Comparison of ENCODE assay signal across 15 cellular contexts in genomic region chr15:20594219-20594618, GRCh38. TPM values are rescaled to one million over a fixed set of nuclear protein-coding genes. Genes with fewer than 3 reads are reported as not detected.
"Had no signal": no experiment of that assay in that cellular context is flagged by ENCODE, and none has a peak within 500 bp of the region (broad histone marks: within the 10 kb centered on the region; RNA-seq: fewer than 3 reads in every experiment).

No MANE protein-coding gene starts in this region.

RNA-seq across cellular contexts. Expression of gene GOLGA6L6, which starts 52.6 kb away (rescaled TPM):
- total RNA-seq: activated CD4-positive, alpha-beta memory T cell treated with anti-CD3 and anti-CD28 coated beads, Interleukin-2, amount 10 ng/mL, durations not matched to agents 7 days and 5 days; activated CD4-positive, alpha-beta T cell treated with anti-CD3 and anti-CD28 coated beads for 36 hours; activated CD4-positive, alpha-beta T cell treated with anti-CD3 and anti-CD28 coated beads, Interleukin-2, amount 10 ng/mL, durations not matched to agents 7 days and 5 days; activated CD8-positive, alpha-beta memory T cell treated with anti-CD3 and anti-CD28 coated beads, Interleukin-2, amount 10 ng/mL, durations not matched to agents 7 days and 5 days; activated CD8-positive, alpha-beta T cell treated with anti-CD3 and anti-CD28 coated beads, Interleukin-2, amount 10 ng/mL, durations not matched to agents 7 days and 5 days; activated naive CD8-positive, alpha-beta T cell treated with anti-CD3 and anti-CD28 coated beads, Interleukin-2, amount 10 ng/mL, durations not matched to agents 7 days and 5 days; activated T-helper 2 cell treated with anti-CD3 and anti-CD28 coated beads, Interferon-gamma antibody, Interleukin-2, Interleukin-4, amounts not matched to agents 10 μg/mL and 5 μg/mL and 100 μg/mL, durations not matched to agents 14 hours and 24 hours and 36 hours; ascending aorta; bronchial epithelial cell; cardiac muscle cell; chondrocyte; T-helper 1 cell treated with Interleukin-12 subunit alpha and Interleukin-12 subunit beta and Interleukin-4 antibody, amounts not matched to agents 30 ng/mL and 1 ng/mL, for 36 hours; T-helper 17 cell; T-helper 2 cell treated with Interferon-gamma antibody and Interleukin-4, amounts not matched to agents 100 ng/mL and 5 ng/mL, for 36 hours; WTC11 had no signal
- polyA plus RNA-seq: cardiac muscle cell had no signal
